ENCODE assay signal across 19 cellular contexts in the genomic region with DNA sequence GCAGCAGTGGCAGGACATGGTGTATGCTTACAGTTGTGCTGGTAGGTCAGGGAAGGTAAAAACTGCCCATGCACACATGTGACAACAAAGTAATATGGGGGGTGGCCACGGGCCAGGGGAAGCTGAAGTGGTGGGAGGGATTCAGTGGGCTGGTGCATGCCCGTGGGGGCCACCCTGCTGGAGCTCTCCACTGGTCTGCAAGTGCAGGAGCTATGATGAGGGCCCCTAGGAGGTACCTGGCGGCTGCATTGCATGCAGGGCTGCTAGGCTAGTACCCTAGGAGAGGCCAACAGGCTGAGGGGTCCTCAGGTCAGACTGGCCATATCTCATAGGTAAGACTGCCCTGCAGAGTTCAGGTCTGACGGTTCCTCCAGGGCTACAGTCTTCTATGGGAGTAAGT.
"Had no signal": no experiment of that assay in that cellular context is flagged by ENCODE, and none has a peak within 500 bp of the region (broad histone marks: within the 10 kb centered on the region; RNA-seq: fewer than 3 reads in every experiment).

No MANE protein-coding gene starts in this region.

- H3K27me3 ChIP-seq: gastrocnemius medialis, left lung, right lobe of liver, suprapubic skin, thyroid gland had no signal

- H3K4me3 ChIP-seq: gastrocnemius medialis, left lung, lung, psoas muscle, right lobe of liver, suprapubic skin, thyroid gland had no signal

- H3K36me3 ChIP-seq: gastrocnemius medialis, left lung, right lobe of liver, suprapubic skin, thyroid gland had no signal

- H3K4me1 ChIP-seq: gastrocnemius medialis, left lung, psoas muscle, right lobe of liver, suprapubic skin, thyroid gland had no signal

- H3K9me3 ChIP-seq: gastrocnemius medialis, right lobe of liver, thyroid gland had no signal

- ATAC-seq: esophagus mucosa, gastrocnemius medialis, left lung, psoas muscle had no signal

- H3K27ac ChIP-seq: gastrocnemius medialis, left lung, psoas muscle, right lobe of liver, suprapubic skin, thyroid gland had no signal

- DNase-seq: central memory CD4-positive, alpha-beta T cell; effector memory CD4-positive, alpha-beta T cell; gastrocnemius medialis; glutamatergic neuron; islet precursor cell; mesendoderm; naive B cell; psoas muscle; retina; stimulated activated CD4-positive, alpha-beta T cell treated with anti-CD3 and anti-CD28 coated beads, Interleukin-2, amount 100 ng/mL, for 24 hours; stimulated activated CD4-positive, alpha-beta T cell treated with anti-CD3 and anti-CD28 coated beads, Interleukin-4, amount 100 ng/mL, for 4 hours; stimulated activated naive CD4-positive, alpha-beta T cell; thyroid gland had no signal

- FAIRE-seq: endometrium had no signal
